11 cellular contexts compared by ENCODE assay signal in genomic region chr14:102565331-102565887, GRCh38. TPM values are rescaled to one million over a fixed set of nuclear protein-coding genes. Genes with fewer than 3 reads are reported as not detected.
DNase-seq lines count a peak whose midpoint lies in the region; ATAC-seq, FAIRE-seq and TF ChIP-seq lines count a peak whose summit lies in the region.
"Had no signal": no experiment of that assay in that cellular context is flagged by ENCODE, and none has a peak within 500 bp of the region (broad histone marks: within the 10 kb centered on the region; RNA-seq: fewer than 3 reads in every experiment).

No MANE protein-coding gene starts in this region.

- in situ Hi-C loops in GM12878 (cut with MboI), result no loop called here

- RAD21 ChIA-PET in GM12878 (lab: Charles Lee; ENCODE audit: unreplicated experiment), result interaction anchor here (0.7 to 0.8 kb wide), 2 partner anchors 41 kb away, joined by 3 read pairs; no protein-coding TSS in a partner anchor

- no TSS peak for BruUV-seq in GM12878 (replicated peaks; lab: Mats Ljungman, UMichigan)

- no peak for TF ChIP-seq RAD21 in GM12878 (IDR thresholded peaks at IDR 0.05; ENCODE audit: insufficient read depth, low read depth, low read length)

- H3K79me2 ChIP-seq in GM12878 (ENCODE audit: control insufficient read depth, insufficient read depth, low read length), result no peaks in the 10 kb centered on the region

- no peak for TF ChIP-seq POLR2A in GM12878 (IDR thresholded peaks at IDR 0.05; ENCODE audit: low read depth, low read length)
- no peak for TF ChIP-seq POLR2A in vagina (IDR thresholded peaks at IDR 0.05)

- DNase-seq in AML-193 (lab: John Stamatoyannopoulos, UW), result peak; percentile 90 to 93
- peak; percentile 57 for DNase-seq in GM12878 (ENCODE audit: low read depth, low spot score)
- DNase-seq in vagina (ENCODE audit: extremely low spot score in 2 of 2), result no peak
- no peak for DNase-seq in activated CD8-positive, alpha-beta memory T cell treated with anti-CD3 and anti-CD28 coated beads, Interleukin-2, amount 50 U/mL, for 48 hours
- no peak for DNase-seq in NCI-H2196 treated with DMSO at 0.1 percent for 48 hours (lab: John Stamatoyannopoulos, UW; ENCODE audit: unreplicated experiment)
- DNase-seq: erythroblast, NCI-H510A treated with DMSO at 0.1 percent for 48 hours had no signal

- H3K9me3 ChIP-seq in GM12878 (replicated peaks; ENCODE audit: control insufficient read depth, insufficient read depth, low read length), result no peaks in the 10 kb centered on the region
- H3K9me3 ChIP-seq in vagina, result no peaks in the 10 kb centered on the region

- H3K4me3 ChIP-seq in GM12878 (peak overlapping the region; percentile 16; the same call in 1 of the 2 replicates), vagina (no peak overlapping the region)

- H3K27me3 ChIP-seq in GM12878 (replicated peaks in 1 of 2; ENCODE audit: control insufficient read depth in 2 of 2, insufficient read depth in 2 of 2, low read length in 1 of 2), result no peaks in the 10 kb centered on the region
- no peaks in the 10 kb centered on the region for H3K27me3 ChIP-seq in vagina

- 0% methylated on average over 9 of the region's 10 CpGs for WGBS in GM12878 (ENCODE audit: insufficient coverage, insufficient replicate concordance, low lambda C conversion rate, missing lambda C conversion rate)

- peak; percentile 78 for FAIRE-seq in GM12878 (lab: Jason Lieb, UNC)
- FAIRE-seq: islet of Langerhans had no signal

- no peak; a peak in 1 of 6 replicates for TF ChIP-seq CTCF in GM12878 (IDR thresholded peaks at IDR 0.05 in 2 of 3, conservative IDR thresholded peaks at IDR 0.05 in 1 of 3; ENCODE audit: control insufficient read depth in 2 of 3, extremely low read depth in 1 of 3, insufficient read depth in 1 of 3, low read depth in 3 of 3, low read length in 3 of 3)
- TF ChIP-seq CTCF in vagina (IDR thresholded peaks at IDR 0.05), result no peak

- CTCF ChIA-PET in GM12878 (lab: Yijun Ruan, JAX), result interaction anchor here (1.1 kb wide), 1 partner anchor 29 kb away, joined by 3 read pairs; no protein-coding TSS in a partner anchor

- H3K27ac ChIP-seq in GM12878 (ENCODE audit: control insufficient read depth, insufficient read depth), result no peak overlapping the region
- H3K27ac ChIP-seq in vagina, result no peak overlapping the region

- POLR2A ChIA-PET in GM12878 (lab: Charles Lee), result interaction anchor here (0.7 to 0.9 kb wide), 2 partner anchors 8 to 769 kb away, joined by 4 read pairs; no protein-coding TSS in a partner anchor

- peaks cover 12% of the 10 kb centered on the region for H3K4me1 ChIP-seq in GM12878 (ENCODE audit: control insufficient read depth, insufficient read depth, low read length)
- no peaks in the 10 kb centered on the region for H3K4me1 ChIP-seq in vagina

- peak overlapping the region; percentile 34 for H3K4me2 ChIP-seq in GM12878 (ENCODE audit: control insufficient read depth, insufficient read depth)

- SMC1A ChIA-PET in GM12878 (lab: Charles Lee; ENCODE audit: uncharacterized antibody, unreplicated experiment), result interaction anchor here (0.9 kb wide), 1 partner anchor 45 kb away, joined by 5 read pairs; no protein-coding TSS in a partner anchor

- ATAC-seq in GM19395 (IDR thresholded peaks at IDR 0.05; ENCODE audit: unreplicated experiment) (peak; percentile 81), HG03571 (IDR thresholded peaks at IDR 0.05; ENCODE audit: unreplicated experiment) (peak; percentile 56), GM12878 (peak; percentile 86), GM18520 (IDR thresholded peaks at IDR 0.05; ENCODE audit: unreplicated experiment) (no peak)

- no peak overlapping the region for H2AFZ ChIP-seq in GM12878 (ENCODE audit: control insufficient read depth, low read depth, low read length)

- no peaks in the 10 kb centered on the region for H4K20me1 ChIP-seq in GM12878 (ENCODE audit: control insufficient read depth, insufficient read depth)

- H3K36me3 ChIP-seq in GM12878 (ENCODE audit: control insufficient read depth in 2 of 2, insufficient read depth in 2 of 2, low read length in 1 of 2) (no peaks in the 10 kb centered on the region), vagina (no peaks in the 10 kb centered on the region)

- H3K9ac ChIP-seq in GM12878 (ENCODE audit: control insufficient read depth, insufficient read depth, low read length), result no peak overlapping the region

- intact Hi-C loops in GM12878 (cut with micrococcal nuclease; ENCODE audit: unreplicated experiment), result no loop called here
- intact Hi-C loops in vagina (cut with DNase I), result no loop called here

- TF ChIP-seq EP300 in GM12878 (IDR thresholded peaks at IDR 0.05; ENCODE audit: borderline replicate concordance in 1 of 2, control insufficient read depth in 1 of 2, low read depth in 2 of 2, low read length in 2 of 2), result no peak

TF ChIP-seq in GM12878, 131 proteins besides CTCF, POLR2A, EP300 and RAD21 (continues in another document):
- TF ChIP-seq TCF3 (IDR thresholded peaks at IDR 0.05; ENCODE audit: borderline replicate concordance, insufficient read depth, low read depth, low read length) (0 out of 2 replicates have a peak, but pooled peaks have one; percentile 41), MTA2 (IDR thresholded peaks at IDR 0.05; ENCODE audit: low read depth) (peak; percentile 34; the same call in 1 of the 2 replicates), TARDBP (IDR thresholded peaks at IDR 0.05; ENCODE audit: borderline replicate concordance) (no peak), CREB1 (IDR thresholded peaks at IDR 0.05; ENCODE audit: low read depth) (0 out of 2 replicates have a peak, but pooled peaks have one; percentile 35), EGR1 (IDR thresholded peaks at IDR 0.05; ENCODE audit: borderline replicate concordance in 1 of 2, low read depth in 2 of 2, low read length in 2 of 2) (peak in 1 of 2 experiments; percentile 95; a peak in 2 of 3 replicates), MTA3 (IDR thresholded peaks at IDR 0.05; ENCODE audit: borderline replicate concordance, low read length) (peak; percentile 54; the same call in 1 of the 2 replicates), ELK1 (IDR thresholded peaks at IDR 0.05; ENCODE audit: low read depth, low read length) (no peak), RUNX3 (IDR thresholded peaks at IDR 0.05; ENCODE audit: low read length) (peak; percentile 77), JUND (IDR thresholded peaks at IDR 0.05; ENCODE audit: low read depth, low read length) (0 out of 2 replicates have a peak, but pooled peaks have one; percentile 18), GATAD2B (conservative IDR thresholded peaks at IDR 0.05; ENCODE audit: low read depth) (no peak; the same call in 1 of the 2 replicates), NBN (IDR thresholded peaks at IDR 0.05) (peak; percentile 34; the same call in 1 of the 2 replicates), TAF1 (IDR thresholded peaks at IDR 0.05; ENCODE audit: borderline replicate concordance, low read depth, low read length) (peak; percentile 14; the same call in 1 of the 2 replicates), CBFB (IDR thresholded peaks at IDR 0.05; ENCODE audit: low read depth) (0 out of 2 replicates have a peak, but pooled peaks have one; percentile 19), NFIC (IDR thresholded peaks at IDR 0.05; ENCODE audit: low read depth, low read length) (peak; percentile 53; the same call in 1 of the 2 replicates)

RNA-seq across cellular contexts. Expression of gene RCOR1, which starts 27.0 kb away (rescaled TPM):
- 26.6 and 29.6 TPM in 2 replicates for total RNA-seq in GM12878 (2013; cell fraction: nucleolus; rRNA removed)
- 4.1 and 4.3 TPM in 2 replicates for total RNA-seq in GM12878 (2014; rRNA removed)
- total RNA-seq in GM12878 (2014; rRNA removed; fragmentation: Illumina TruSeq; extraction: Trizol), result 6.5 and 9.4 TPM in 2 replicates
- total RNA-seq in GM12878 (2021), result 10.4 and 12.2 TPM in 2 replicates
- polyA plus RNA-seq in GM12878 (2011; ENCODE audit: low read depth), result 4.0 TPM
- 10.3 and 11.2 TPM in 2 replicates for polyA plus RNA-seq in GM12878 (2011; rRNA removed)
- 5.1 and 7.3 TPM in 2 replicates for polyA plus RNA-seq in GM12878 (2011; cell fraction: cytosol; rRNA removed)
- 9.4 and 13.1 TPM in 2 replicates for polyA plus RNA-seq in GM12878 (2011; cell fraction: nucleus; rRNA removed)
- polyA plus RNA-seq in GM12878 (2012), result 4.8 and 6.6 TPM in 2 replicates
- polyA plus RNA-seq in GM12878 (2014; fragmentation: Illumina TruSeq; extraction: Trizol), result 8.1 and 8.6 TPM in 2 replicates
- polyA plus RNA-seq in GM12878 (2014; fragmentation: Nextera tagmentation; extraction: Ambion mirVana), result 1 to 10 TPM; 1.9 to 2.2 TPM
- polyA plus RNA-seq in GM12878 (2014; rRNA removed), result 4.8 and 5.0 TPM in 2 replicates
- polyA plus RNA-seq in GM12878 (2016; fragmentation: Nextera tagmentation; extraction: Ambion mirVana), result 1 to 10 TPM; 1.6 to 1.8 TPM
- 11.4 and 11.7 TPM in 2 replicates for polyA minus RNA-seq in GM12878 (2011; rRNA and poly(A)+ RNA removed)
- polyA minus RNA-seq in GM12878 (2011; cell fraction: cytosol; rRNA and poly(A)+ RNA removed), result 4.0 and 5.1 TPM in 2 replicates
- 6.2 and 11.2 TPM in 2 replicates for polyA minus RNA-seq in GM12878 (2011; cell fraction: nucleus; rRNA and poly(A)+ RNA removed)
- total RNA-seq in vagina, result 24.3 TPM

RNA-seq across cellular contexts. Expression of gene ANKRD9, which starts 55.8 kb away (rescaled TPM):
- 1.9 and 2.2 TPM in 2 replicates for total RNA-seq in GM12878 (2013; cell fraction: nucleolus; rRNA removed)
- 1.8 and 3.3 TPM in 2 replicates for total RNA-seq in GM12878 (2014; rRNA removed)
- 0.54 and 0.78 TPM in 2 replicates for total RNA-seq in GM12878 (2014; rRNA removed; fragmentation: Illumina TruSeq; extraction: Trizol)
- total RNA-seq in GM12878 (2021), result 3.6 and 4.4 TPM in 2 replicates
- polyA plus RNA-seq in GM12878 (2011; ENCODE audit: low read depth), result 0.45 TPM
- 0.33 and 0.43 TPM in 2 replicates for polyA plus RNA-seq in GM12878 (2011; rRNA removed)
- 0.58 and 1.0 TPM in 2 replicates for polyA plus RNA-seq in GM12878 (2011; cell fraction: cytosol; rRNA removed)
- 2.4 and 2.8 TPM in 2 replicates for polyA plus RNA-seq in GM12878 (2011; cell fraction: nucleus; rRNA removed)
- polyA plus RNA-seq in GM12878 (2012), result 1.4 and 2.2 TPM in 2 replicates
- 0.30 and 0.43 TPM in 2 replicates for polyA plus RNA-seq in GM12878 (2014; fragmentation: Illumina TruSeq; extraction: Trizol)
- under 1 TPM; 0.03 to 0.04 TPM for polyA plus RNA-seq in GM12878 (2014; fragmentation: Nextera tagmentation; extraction: Ambion mirVana)
- 3.2 and 3.4 TPM in 2 replicates for polyA plus RNA-seq in GM12878 (2014; rRNA removed)
- under 1 TPM; 0.44 to 0.74 TPM for polyA plus RNA-seq in GM12878 (2016; fragmentation: Nextera tagmentation; extraction: Ambion mirVana)
- polyA minus RNA-seq in GM12878 (2011; rRNA and poly(A)+ RNA removed), result 0.26 and 0.29 TPM in 2 replicates
- polyA minus RNA-seq in GM12878 (2011; cell fraction: cytosol; rRNA and poly(A)+ RNA removed), result 0.80 and 1.7 TPM in 2 replicates
- 0.36 and 0.86 TPM in 2 replicates for polyA minus RNA-seq in GM12878 (2011; cell fraction: nucleus; rRNA and poly(A)+ RNA removed)
- 34.6 TPM for total RNA-seq in vagina

Comparison
In these comparisons a context has a peak if more than half of its experiments do, and no peak if none do; other contexts are left out.
1. DNase-seq: peak in AML-193 (2 of 2) and GM12878 (single experiment); none in vagina (0 of 2), activated CD8-positive, alpha-beta memory T cell treated with anti-CD3 and anti-CD28 coated beads, Interleukin-2, amount 50 U/mL, for 48 hours (single experiment) and NCI-H2196 treated with DMSO at 0.1 percent for 48 hours (single experiment).